Comparison of ENCODE assay signal across 24 cellular contexts in the genomic region with DNA sequence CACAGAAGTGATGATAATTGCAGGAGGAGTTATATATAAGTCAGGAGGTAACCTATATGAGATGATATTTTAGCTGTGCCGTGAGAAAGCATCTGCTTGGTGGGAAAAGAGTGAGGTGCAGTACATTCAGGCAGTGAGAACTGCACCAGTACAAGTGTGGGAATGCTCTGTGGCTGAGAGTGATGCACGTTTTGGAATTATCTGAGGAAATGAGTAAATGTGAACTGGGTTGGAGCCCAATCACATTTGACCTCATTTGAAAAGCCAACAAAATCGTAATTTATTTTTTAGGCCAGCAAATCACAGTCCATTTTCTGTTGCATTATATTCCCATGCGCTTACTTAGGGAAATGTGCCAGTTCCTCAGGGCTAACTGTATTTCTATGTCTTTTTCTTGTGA. TPM values are rescaled to one million over a fixed set of nuclear protein-coding genes. Genes with fewer than 3 reads are reported as not detected.
A peak's percentile ranks its signal among the peaks of the same experiment; 100 is the strongest.
DNase-seq lines count a peak whose midpoint lies in the region; ATAC-seq and TF ChIP-seq lines count a peak whose summit lies in the region.
"Had no signal": no experiment of that assay in that cellular context is flagged by ENCODE, and none has a peak within 500 bp of the region (broad histone marks: within the 10 kb centered on the region; RNA-seq: fewer than 3 reads in every experiment).

No MANE protein-coding gene starts in this region.

- no peak overlapping the region for H3K27ac ChIP-seq in IMR-90 (ENCODE audit: insufficient read depth, low read length)
- H3K27ac ChIP-seq: adrenal gland, thyroid gland had no signal

- no peaks in the 10 kb centered on the region for H3K9me3 ChIP-seq in IMR-90 (ENCODE audit: control insufficient read depth, insufficient read depth, low read length)
- H3K9me3 ChIP-seq: adrenal gland, mucosa of descending colon, SK-N-SH, thyroid gland had no signal

- TF ChIP-seq RAD21 in IMR-90 (IDR thresholded peaks at IDR 0.05; ENCODE audit: low read length): no peak

- H3K27ac Mint-ChIP-seq in chondrocyte (ENCODE audit: unreplicated experiment): peak overlapping the region; percentile 87
- no peak overlapping the region for H3K27ac Mint-ChIP-seq in stimulated activated naive CD8-positive, alpha-beta T cell treated with anti-CD3 and anti-CD28 coated beads, Interleukin-15, amount 100 ng/mL, for 72 hours
- H3K27ac Mint-ChIP-seq: activated CD4-positive, alpha-beta T cell treated with anti-CD3 and anti-CD28 coated beads for 36 hours; CD4-positive, alpha-beta T cell; H9; stimulated activated effector memory CD8-positive, alpha-beta T cell treated with anti-CD3 and anti-CD28 coated beads, Interleukin-12 subunit alpha, Interleukin-12 subunit beta, amount 100 ng/mL, for 72 hours had no signal

- in situ Hi-C loops in IMR-90 (cut with MboI; ENCODE audit: low sequenced_read_pairs): loop anchor here (5.0 kb wide), 2 partner anchors 382 to 542 kb away; no protein-coding TSS in a partner anchor

- H3K4me1 Mint-ChIP-seq in chondrocyte (ENCODE audit: low read depth): peaks cover 40% of the 10 kb centered on the region
- H3K4me1 Mint-ChIP-seq in stimulated activated naive CD8-positive, alpha-beta T cell treated with anti-CD3 and anti-CD28 coated beads, Interleukin-15, amount 100 ng/mL, for 72 hours: no peaks in the 10 kb centered on the region
- H3K4me1 Mint-ChIP-seq: activated CD4-positive, alpha-beta T cell treated with anti-CD3 and anti-CD28 coated beads for 36 hours; stimulated activated effector memory CD8-positive, alpha-beta T cell treated with anti-CD3 and anti-CD28 coated beads, Interleukin-12 subunit alpha, Interleukin-12 subunit beta, amount 100 ng/mL, for 72 hours had no signal

- H2BK15ac ChIP-seq in IMR-90 (ENCODE audit: low read depth, low read length): no peak overlapping the region

- H3K9ac ChIP-seq in IMR-90 (ENCODE audit: low read depth, low read length): no peak overlapping the region
- H3K9ac ChIP-seq: SK-N-SH had no signal

- WGBS in IMR-90 (ENCODE audit: extremely low coverage in 2 of 2, insufficient read length in 1 of 2), 2 experiments: 89% methylated on average over 1 of the region's 4 CpGs; no CpG with 5 or more reads in 1 of the 2 experiments

- H3K4me3 ChIP-seq in IMR-90 (ENCODE audit: insufficient read depth, low read depth, low read length): no peak overlapping the region
- H3K4me3 ChIP-seq: adrenal gland, mucosa of descending colon, thyroid gland had no signal

- H3K14ac ChIP-seq in IMR-90 (replicated peaks; ENCODE audit: low read depth, low read length): no peak overlapping the region

- CTCF ChIA-PET in IMR-90 (lab: Yijun Ruan, JAX): interaction anchor here (0.6 kb wide), 1 partner anchor 385 kb away, joined by 3 read pairs; no protein-coding TSS in a partner anchor

- no peak for TF ChIP-seq CTCF in IMR-90 (conservative IDR thresholded peaks at IDR 0.05; ENCODE audit: low read depth, low read length)
- TF ChIP-seq CTCF in chondrocyte (IDR thresholded peaks at IDR 0.05): no peak

- H3K23ac ChIP-seq in IMR-90 (ENCODE audit: low read depth, low read length): no peak overlapping the region

- H3K4me3 Mint-ChIP-seq in chondrocyte (ENCODE audit: unreplicated experiment): no peak overlapping the region
- H3K4me3 Mint-ChIP-seq in stimulated activated naive CD8-positive, alpha-beta T cell treated with anti-CD3 and anti-CD28 coated beads, Interleukin-15, amount 100 ng/mL, for 72 hours: no peak overlapping the region
- H3K4me3 Mint-ChIP-seq: activated CD4-positive, alpha-beta T cell treated with anti-CD3 and anti-CD28 coated beads for 36 hours; CD4-positive, alpha-beta T cell; H9; stimulated activated effector memory CD8-positive, alpha-beta T cell treated with anti-CD3 and anti-CD28 coated beads, Interleukin-12 subunit alpha, Interleukin-12 subunit beta, amount 100 ng/mL, for 72 hours had no signal

- H3K27me3 Mint-ChIP-seq in chondrocyte (ENCODE audit: low read depth): no peaks in the 10 kb centered on the region
- no peaks in the 10 kb centered on the region for H3K27me3 Mint-ChIP-seq in stimulated activated naive CD8-positive, alpha-beta T cell treated with anti-CD3 and anti-CD28 coated beads, Interleukin-15, amount 100 ng/mL, for 72 hours
- H3K27me3 Mint-ChIP-seq: activated CD4-positive, alpha-beta T cell treated with anti-CD3 and anti-CD28 coated beads for 36 hours had no signal

- ATAC-seq in IMR-90 (ENCODE audit: low read depth): no peak
- ATAC-seq in stimulated activated naive CD8-positive, alpha-beta T cell treated with anti-CD3 and anti-CD28 coated beads, Interleukin-15, amount 100 ng/mL, for 72 hours: no peak
- ATAC-seq in GM21515 (IDR thresholded peaks at IDR 0.05; ENCODE audit: unreplicated experiment): no peak
- ATAC-seq: activated CD4-positive, alpha-beta T cell treated with anti-CD3 and anti-CD28 coated beads for 36 hours; mucosa of descending colon; stimulated activated effector memory CD8-positive, alpha-beta T cell treated with anti-CD3 and anti-CD28 coated beads, Interleukin-12 subunit alpha, Interleukin-12 subunit beta, amount 100 ng/mL, for 72 hours had no signal

- dilution Hi-C loops in IMR-90 (cut with HindIII; ENCODE audit: low sequenced_read_pairs, unreplicated experiment): no loop called here

- no peaks in the 10 kb centered on the region for H3K79me1 ChIP-seq in IMR-90 (ENCODE audit: low read depth in 1 of 2, low read length in 2 of 2)

- no peaks in the 10 kb centered on the region for H3K27me3 ChIP-seq in IMR-90 (ENCODE audit: control insufficient read depth, insufficient read depth, low read length)
- H3K27me3 ChIP-seq: adrenal gland, thyroid gland had no signal

- no peak overlapping the region for H2AFZ ChIP-seq in IMR-90 (replicated peaks; ENCODE audit: low read length, poor library complexity)

- no peak overlapping the region for H4K91ac ChIP-seq in IMR-90 (ENCODE audit: insufficient read depth, low read depth, low read length)

- no peak overlapping the region for H2BK120ac ChIP-seq in IMR-90 (ENCODE audit: low read depth, low read length)

- H3K4me2 ChIP-seq in IMR-90 (ENCODE audit: low read depth, low read length): no peak overlapping the region
- H3K4me2 ChIP-seq: SK-N-SH had no signal

- H2BK5ac ChIP-seq in IMR-90 (ENCODE audit: low read depth, low read length, poor library complexity, severe bottlenecking): no peak overlapping the region

- no peaks in the 10 kb centered on the region; the same call in 1 of the 2 replicates for H3K4me1 ChIP-seq in IMR-90 (ENCODE audit: control insufficient read depth, insufficient read depth, low read length)
- H3K4me1 ChIP-seq: adrenal gland, thyroid gland had no signal

- no peaks in the 10 kb centered on the region for H3K36me3 ChIP-seq in IMR-90 (ENCODE audit: control insufficient read depth, insufficient read depth, low read length)
- H3K36me3 ChIP-seq: adrenal gland, thyroid gland had no signal

- no peaks in the 10 kb centered on the region; the same call in 1 of the 2 replicates for H3K9me1 ChIP-seq in IMR-90 (ENCODE audit: insufficient read depth, low read length)

- no TSS peak for BruUV-seq in IMR-90 (replicated peaks; lab: Mats Ljungman, UMichigan)

- no peaks in the 10 kb centered on the region for H3K36me3 Mint-ChIP-seq in chondrocyte (ENCODE audit: low read depth)
- H3K36me3 Mint-ChIP-seq: stimulated activated effector memory CD8-positive, alpha-beta T cell treated with anti-CD3 and anti-CD28 coated beads, Interleukin-12 subunit alpha, Interleukin-12 subunit beta, amount 100 ng/mL, for 72 hours had no signal

- H3K9me3 Mint-ChIP-seq in chondrocyte (ENCODE audit: low read depth): peaks cover 9% of the 10 kb centered on the region
- no peaks in the 10 kb centered on the region for H3K9me3 Mint-ChIP-seq in stimulated activated naive CD8-positive, alpha-beta T cell treated with anti-CD3 and anti-CD28 coated beads, Interleukin-15, amount 100 ng/mL, for 72 hours
- H3K9me3 Mint-ChIP-seq: CD4-positive, alpha-beta T cell; stimulated activated effector memory CD8-positive, alpha-beta T cell treated with anti-CD3 and anti-CD28 coated beads, Interleukin-12 subunit alpha, Interleukin-12 subunit beta, amount 100 ng/mL, for 72 hours had no signal

- TF ChIP-seq POLR2A in IMR-90 (IDR thresholded peaks at IDR 0.05; ENCODE audit: low read depth, low read length): no peak

- no peak overlapping the region for H3K56ac ChIP-seq in IMR-90 (ENCODE audit: extremely low read depth, insufficient read depth, low read length)

- no peaks in the 10 kb centered on the region for H4K20me1 ChIP-seq in IMR-90 (ENCODE audit: insufficient read depth, low read length)

- H2AK5ac ChIP-seq in IMR-90 (ENCODE audit: low read depth, low read length): no peak overlapping the region

- H4K5ac ChIP-seq in IMR-90 (ENCODE audit: low read depth, low read length): no peak overlapping the region

- POLR2A ChIA-PET in IMR-90 (lab: Charles Lee; ENCODE audit: unreplicated experiment): no interaction called here

- no peak overlapping the region for H2AK9ac ChIP-seq in IMR-90 (replicated peaks; ENCODE audit: low read depth, low read length, poor library complexity)

- H3K4ac ChIP-seq in IMR-90 (ENCODE audit: low read depth, low read length): no peak overlapping the region

- H2BK20ac ChIP-seq in IMR-90 (ENCODE audit: low read depth, low read length): no peak overlapping the region

- intact Hi-C loops in IMR-90 (cut with micrococcal nuclease): loop anchor here (5.0 to 10.0 kb wide), 2 partner anchors 142 to 285 kb away; a partner anchor contains a TSS

- H4K8ac ChIP-seq in IMR-90 (ENCODE audit: low read depth in 2 of 2, low read length in 2 of 2): no peak overlapping the region

- DNase-seq in AG20443 (ENCODE audit: low spot score): peak; percentile 40
- DNase-seq in IMR-90: peak; percentile 72
- no peak for DNase-seq in chondrocyte (ENCODE audit: low spot score)
- DNase-seq in iris pigment epithelial cell (ENCODE audit: low read depth): peak; percentile 27
- no peak for DNase-seq in NCI-H1105 treated with DMSO at 0.1 percent for 48 hours (lab: John Stamatoyannopoulos, UW)
- DNase-seq in stimulated activated naive CD8-positive, alpha-beta T cell treated with anti-CD3 and anti-CD28 coated beads, Interleukin-15, amount 100 ng/mL, for 72 hours: no peak
- DNase-seq in RKO (ENCODE audit: low spot score): no peak
- DNase-seq: ACHN; activated CD4-positive, alpha-beta T cell treated with anti-CD3 and anti-CD28 coated beads for 36 hours; activated effector memory CD4-positive, alpha-beta T cell treated with anti-CD3 and anti-CD28 coated beads, Interleukin-2, amount 50 U/mL, for 16 hours; adrenal gland; CD4-positive, alpha-beta T cell; DND-41; H9; Kasumi-1; mucosa of descending colon; NCI-H1417 treated with DMSO at 0.1 percent for 48 hours; NCI-H82; SK-N-SH; stimulated activated CD4-positive, alpha-beta T cell treated with anti-CD3 and anti-CD28 coated beads, Interleukin-15, amount 100 ng/mL, for 24 hours; T1000; thyroid gland had no signal

- no peak overlapping the region for H3K18ac ChIP-seq in IMR-90 (ENCODE audit: low read depth, low read length)

TF ChIP-seq in IMR-90, 13 proteins besides CTCF, POLR2A, EP300 and RAD21 (continues in another document):
- TF ChIP-seq CEBPB (IDR thresholded peaks at IDR 0.05; ENCODE audit: low read depth, low read length) (no peak), BHLHE40 (IDR thresholded peaks at IDR 0.05; ENCODE audit: low read depth, low read length) (no peak)

RNA-seq across cellular contexts. Expression of a gene that starts 26.9 kb away (rescaled TPM):
- total RNA-seq in IMR-90 (2012; rRNA removed) (2.2 and 2.8 TPM in 2 replicates), chondrocyte (24.0 to 35.6 TPM (median 34.8 TPM) in 3 replicates)
- 0.38 and 0.42 TPM in 2 replicates for polyA plus RNA-seq in IMR-90 (2012; rRNA removed)
- 0.10 and 0.18 TPM in 2 replicates for polyA plus RNA-seq in IMR-90 (2012; cell fraction: cytosol; rRNA removed)
- 0.41 and 1.2 TPM in 2 replicates for polyA plus RNA-seq in IMR-90 (2012; cell fraction: nucleus; rRNA removed; ENCODE audit: low replicate concordance)
- total RNA-seq: CD4-positive, alpha-beta T cell had no signal

Comparison
In these comparisons a context has a peak if more than half of its experiments do, and no peak if none do; other contexts are left out.
1. DNase-seq: peak in AG20443 (single experiment), IMR-90 (single experiment) and iris pigment epithelial cell (single experiment); none in chondrocyte (single experiment), NCI-H1105 treated with DMSO at 0.1 percent for 48 hours (single experiment), stimulated activated naive CD8-positive, alpha-beta T cell treated with anti-CD3 and anti-CD28 coated beads, Interleukin-15, amount 100 ng/mL, for 72 hours (0 of 2) and RKO (single experiment).